28 cellular contexts compared by ENCODE assay signal in genomic region chr7:88693131-88693530, GRCh38.
"Had no signal": no experiment of that assay in that cellular context is flagged by ENCODE, and none has a peak within 500 bp of the region (broad histone marks: within the 10 kb centered on the region; RNA-seq: fewer than 3 reads in every experiment).

No MANE protein-coding gene starts in this region.

- H3K4me1 ChIP-seq: colonic mucosa, esophagus muscularis mucosa, esophagus squamous epithelium, foreskin keratinocyte, gastrocnemius medialis, gastroesophageal sphincter, heart left ventricle had no signal

- H3K36me3 ChIP-seq: colonic mucosa, esophagus muscularis mucosa, esophagus squamous epithelium, gastrocnemius medialis, gastroesophageal sphincter, heart left ventricle had no signal

- H3K4me3 ChIP-seq: colonic mucosa, coronary artery, dorsolateral prefrontal cortex, esophagus muscularis mucosa, esophagus squamous epithelium, gastrocnemius medialis, gastroesophageal sphincter, heart left ventricle had no signal

- H3K27ac Mint-ChIP-seq: dendritic cell treated with granulocyte-macrophage colony-stimulating factor and Interleukin-4, amounts not matched to agents 40 ng/mL and 50 ng/mL, for 4 days; effector memory CD8-positive, alpha-beta T cell; endodermal cell had no signal

- H3K27ac ChIP-seq: colonic mucosa, coronary artery, dorsolateral prefrontal cortex, epithelial cell of prostate, esophagus muscularis mucosa, esophagus squamous epithelium, foreskin keratinocyte, gastrocnemius medialis, gastroesophageal sphincter, heart left ventricle had no signal

- H3K4me1 Mint-ChIP-seq: endodermal cell had no signal

- H3K4me3 Mint-ChIP-seq: dendritic cell treated with granulocyte-macrophage colony-stimulating factor and Interleukin-4, amounts not matched to agents 40 ng/mL and 50 ng/mL, for 4 days; effector memory CD8-positive, alpha-beta T cell; endodermal cell had no signal

- H3K9me3 ChIP-seq: colonic mucosa, esophagus muscularis mucosa, esophagus squamous epithelium, gastrocnemius medialis, gastroesophageal sphincter, heart left ventricle had no signal

- H3K27me3 ChIP-seq: colonic mucosa, dorsolateral prefrontal cortex, esophagus muscularis mucosa, esophagus squamous epithelium, gastrocnemius medialis, gastroesophageal sphincter, heart left ventricle had no signal

- DNase-seq: colonic mucosa; cortex of kidney; dermis blood vessel endothelial cell; dorsolateral prefrontal cortex; effector CD4-positive, alpha-beta T cell; effector CD8-positive, alpha-beta T cell; effector memory CD4-positive, alpha-beta T cell; effector memory CD8-positive, alpha-beta T cell; endodermal cell; erythroblast; esophagus squamous epithelium; foreskin fibroblast; foreskin keratinocyte; foreskin melanocyte; gastrocnemius medialis; glutamatergic neuron; head of caudate nucleus; heart left ventricle had no signal

- H3K9me3 Mint-ChIP-seq: dendritic cell treated with granulocyte-macrophage colony-stimulating factor and Interleukin-4, amounts not matched to agents 40 ng/mL and 50 ng/mL, for 4 days; endodermal cell had no signal

- H3K27me3 Mint-ChIP-seq: dendritic cell treated with granulocyte-macrophage colony-stimulating factor and Interleukin-4, amounts not matched to agents 40 ng/mL and 50 ng/mL, for 4 days; effector memory CD8-positive, alpha-beta T cell had no signal

- ATAC-seq: effector memory CD8-positive, alpha-beta T cell; esophagus mucosa; foreskin keratinocyte; gastrocnemius medialis; gastroesophageal sphincter; heart left ventricle had no signal

- FAIRE-seq: colon, endometrium, endothelial cell of umbilical vein, frontal cortex had no signal
